32 cellular contexts compared by ENCODE assay signal in the genomic region with DNA sequence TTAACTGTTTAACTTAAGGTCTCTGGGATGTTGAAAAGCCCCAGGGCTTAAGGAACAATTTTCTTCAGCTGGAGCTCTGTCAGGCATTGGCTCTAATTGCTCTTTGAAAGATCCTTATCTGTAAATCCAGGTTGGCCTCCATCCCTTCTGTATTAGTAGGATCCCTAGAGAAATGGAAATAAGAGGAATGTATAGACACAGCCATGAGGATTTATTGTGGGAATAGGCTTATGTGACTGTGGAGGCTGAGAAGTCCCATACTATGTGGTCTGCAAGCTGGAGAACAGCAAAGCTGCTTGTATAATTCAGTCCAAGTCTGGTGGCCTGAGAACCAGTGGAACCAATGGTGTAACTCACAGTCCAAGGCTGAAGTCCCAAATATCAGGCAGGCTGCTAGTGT.
"Had no signal": no experiment of that assay in that cellular context is flagged by ENCODE, and none has a peak within 500 bp of the region (broad histone marks: within the 10 kb centered on the region; RNA-seq: fewer than 3 reads in every experiment).

No MANE protein-coding gene starts in this region.

- H3K9me3 ChIP-seq: ascending aorta had no signal

- DNase-seq: activated B cell treated with CpG ODN at 0.5 μM for 24 hours; activated CD4-positive, alpha-beta memory T cell treated with anti-CD3 and anti-CD28 coated beads for 36 hours; activated CD4-positive, alpha-beta T cell treated with anti-CD3 and anti-CD28 coated beads for 4 hours; activated CD4-positive, alpha-beta T cell treated with anti-CD3 and anti-CD28 coated beads, Interleukin-2, amount 50 U/mL, for 1 hour; activated CD4-positive, CD25-positive, alpha-beta regulatory T cell treated with anti-CD3 and anti-CD28 coated beads, Interleukin-2, amount 50 U/mL, for 72 hours; activated CD8-positive, alpha-beta memory T cell treated with anti-CD3 and anti-CD28 coated beads, Interleukin-2, amount 50 U/mL, for 4 hours; activated effector memory CD4-positive, alpha-beta T cell treated with Interleukin-2 at 50 U/mL for 16 hours; activated naive CD8-positive, alpha-beta T cell treated with anti-CD3 and anti-CD28 coated beads, Interleukin-2, amount 10 ng/mL, durations not matched to agents 7 days and 5 days; activated T-cell treated with anti-CD3 and anti-CD28 coated beads for 4 hours; activated T-cell treated with anti-CD3 and anti-CD28 coated beads, Interleukin-2, amount 50 U/mL, for 4 hours; amygdala; Kasumi-1; KG1; MM.1S; MV-4-11; NCI-H1092; NCI-H1436 treated with DMSO at 0.1 percent for 48 hours; NCI-H1694 treated with DMSO at 0.1 percent for 48 hours; NCI-H2029; NCI-H345; NCI-H524 treated with DMSO at 0.1 percent for 48 hours; NCI-H748 treated with DMSO at 0.1 percent for 48 hours; NK-92 treated with Interleukin-12 subunit alpha and Interleukin-12 subunit beta, amount 100 ng/mL, for 24 hours; PC-9; Right ventricle myocardium superior; SW 1271; T-helper 1 cell; T-helper 2 cell; T-helper 9 cell had no signal

- H3K4me1 ChIP-seq: ascending aorta had no signal

- ATAC-seq: activated T-cell treated with anti-CD3 and anti-CD28 coated beads, Interleukin-2, amount 50 U/mL, for 4 hours had no signal

- H3K4me3 ChIP-seq: ascending aorta, cardiac muscle cell, PC-9 had no signal

- H3K27me3 ChIP-seq: ascending aorta, cardiac muscle cell had no signal

- H3K4me2 ChIP-seq: PC-9 had no signal

- H3K27ac ChIP-seq: ascending aorta, cardiac muscle cell, PC-9, VCaP had no signal

- H3K36me3 ChIP-seq: ascending aorta, cardiac muscle cell had no signal

- H2AFZ ChIP-seq: PC-9 had no signal
